In genomic region chr6:118776607-118777549, GRCh38 we compare ENCODE assay signal across 8 cellular contexts.
A peak's percentile ranks its signal among the peaks of the same experiment; 100 is the strongest.
DNase-seq lines count a peak whose midpoint lies in the region; ATAC-seq and TF ChIP-seq lines count a peak whose summit lies in the region.

No MANE protein-coding gene starts in this region.

- peaks cover 4% of the 10 kb centered on the region for H3K27me3 ChIP-seq in AG04450 (ENCODE audit: control insufficient read depth, insufficient read depth, low read length)

- no peaks in the 10 kb centered on the region for H3K9me3 ChIP-seq in AG04450 (ENCODE audit: control insufficient read depth, insufficient read depth, low read length)

- POLR2A ChIA-PET in AG04450 (lab: Yijun Ruan, JAX) (no interaction called here), activated B cell treated with CpG ODN at 0.5 μM for 24 hours (lab: Charles Lee) (no interaction called here)

- intact Hi-C loops in activated B cell treated with CpG ODN at 0.5 μM for 24 hours (cut with micrococcal nuclease), result loop anchor here (1.0 to 10.0 kb wide), 9 partner anchors 24 to 1432 kb away; partner anchors contain the start of gene CEP85L

- no peak overlapping the region for H3K4me3 ChIP-seq in AG04450 (ENCODE audit: low read depth, low read length)

- peaks cover 5% of the 10 kb centered on the region for H3K4me1 Mint-ChIP-seq in activated B cell treated with CpG ODN at 0.5 μM for 24 hours

- TF ChIP-seq CTCF in AG04450 (IDR thresholded peaks at IDR 0.05; ENCODE audit: low read depth, low read length) (peak; percentile 81), activated B cell treated with CpG ODN at 0.5 μM for 24 hours (IDR thresholded peaks at IDR 0.05) (peak; percentile 73)

- H3K9me3 Mint-ChIP-seq in activated B cell treated with CpG ODN at 0.5 μM for 24 hours, result no peaks in the 10 kb centered on the region

- DNase-seq in AG04450 (ENCODE audit: low read depth, low spot score), result peak; percentile 34
- peak; percentile 70 for DNase-seq in NCI-H345 (lab: John Stamatoyannopoulos, UW)
- DNase-seq in activated B cell treated with CpG ODN at 0.5 μM for 24 hours, result no peak
- DNase-seq in cerebellar nuclear complex (lab: John Stamatoyannopoulos, UW), result peak; percentile 14 to 62
- DNase-seq in left lobe of liver (ENCODE audit: low spot score), result peak; percentile 64
- peak; percentile 41 for DNase-seq in stimulated activated CD8-positive, alpha-beta memory T cell treated with anti-CD3 and anti-CD28 coated beads, Interleukin-12 subunit alpha, Interleukin-12 subunit beta, amount 100 ng/mL, for 1 hour (ENCODE audit: low read depth)

- no peak overlapping the region for H3K27ac ChIP-seq in AG04450 (ENCODE audit: low read depth, low read length)

- no peak overlapping the region for H3K4me3 Mint-ChIP-seq in activated B cell treated with CpG ODN at 0.5 μM for 24 hours

- peak; percentile 95 for ATAC-seq in GM18517 (IDR thresholded peaks at IDR 0.05; ENCODE audit: unreplicated experiment)
- ATAC-seq in HG03095 (IDR thresholded peaks at IDR 0.05; ENCODE audit: unreplicated experiment), result peak; percentile 73
- peak; percentile 82 for ATAC-seq in activated B cell treated with CpG ODN at 0.5 μM for 24 hours (ENCODE audit: low read depth)
- peak; percentile 99 for ATAC-seq in left lobe of liver

- CTCF ChIA-PET in AG04450 (lab: Charles Lee) (interaction anchor here (0.6 to 3.0 kb wide), 9 partner anchors 10 to 494 kb away, joined by 3 to 14 read pairs (median 4); no protein-coding TSS in a partner anchor), activated B cell treated with CpG ODN at 0.5 μM for 24 hours (lab: Charles Lee) (interaction anchor here (0.6 to 9.1 kb wide), 5 partner anchors 9 to 213 kb away, joined by 3 to 85 read pairs (median 3); no protein-coding TSS in a partner anchor)

- no peak overlapping the region for H3K27ac Mint-ChIP-seq in activated B cell treated with CpG ODN at 0.5 μM for 24 hours

- H3K27me3 Mint-ChIP-seq in activated B cell treated with CpG ODN at 0.5 μM for 24 hours, result peaks cover 3% of the 10 kb centered on the region

- no peaks in the 10 kb centered on the region for H3K36me3 Mint-ChIP-seq in activated B cell treated with CpG ODN at 0.5 μM for 24 hours (ENCODE audit: low read depth)
